Comparison of ENCODE assay signal across 9 cellular contexts in genomic region chr20:35467339-35468224, GRCh38. TPM values are rescaled to one million over a fixed set of nuclear protein-coding genes. Genes with fewer than 3 reads are reported as not detected.
DNase-seq lines count a peak whose midpoint lies in the region; ATAC-seq and TF ChIP-seq lines count a peak whose summit lies in the region.
"Had no signal": no experiment of that assay in that cellular context is flagged by ENCODE, and none has a peak within 500 bp of the region (broad histone marks: within the 10 kb centered on the region; RNA-seq: fewer than 3 reads in every experiment).

No MANE protein-coding gene starts in this region.

- POLR2A ChIA-PET in naive thymus-derived CD8-positive, alpha-beta T cell (lab: Charles Lee), result interaction anchor here (0.7 kb wide), 1 partner anchor 9 kb away, joined by 3 read pairs; no protein-coding TSS in a partner anchor

- no peak overlapping the region for H3K4me3 ChIP-seq in BLaER1

- H3K4me1 Mint-ChIP-seq in endothelial cell (ENCODE audit: unreplicated experiment), result peaks cover 17% of the 10 kb centered on the region
- H3K4me1 Mint-ChIP-seq in naive thymus-derived CD8-positive, alpha-beta T cell, result peaks cover 6 to 11% (median 7%) of the 10 kb centered on the region in 4 donors

- H4K20me1 ChIP-seq in BLaER1, result peaks cover 29% of the 10 kb centered on the region

- no peak overlapping the region for H3K9ac ChIP-seq in BLaER1

- no peak overlapping the region; the same call in 1 of the 2 replicates for H3K4me2 ChIP-seq in BLaER1

- peaks cover 51% of the 10 kb centered on the region for H3K4me1 ChIP-seq in BLaER1

- DNase-seq in HuH-7 (ENCODE audit: low spot score) (peak; percentile 83), endothelial cell (ENCODE audit: low spot score) (no peak), head of caudate nucleus (no peak), NOMO-1 treated with DMSO at 0.1 percent for 48 hours (lab: John Stamatoyannopoulos, UW; ENCODE audit: unreplicated experiment) (no peak)
- no peak for DNase-seq in naive thymus-derived CD8-positive, alpha-beta T cell
- DNase-seq: amniotic stem cell had no signal

- peaks cover 4% of the 10 kb centered on the region for H3K27me3 Mint-ChIP-seq in endothelial cell (ENCODE audit: unreplicated experiment)
- no peaks in the 10 kb centered on the region for H3K27me3 Mint-ChIP-seq in naive thymus-derived CD8-positive, alpha-beta T cell

- no peaks in the 10 kb centered on the region for H3K27me3 ChIP-seq in BLaER1

- H3K27ac ChIP-seq in BLaER1, result 0 out of 2 replicates have a peak overlapping the region, but pooled peaks have one; percentile 36

- no peak for TF ChIP-seq CTCF in endothelial cell (IDR thresholded peaks at IDR 0.05; ENCODE audit: unreplicated experiment)

- no peaks in the 10 kb centered on the region for H3K9me3 ChIP-seq in BLaER1

- H3K27ac Mint-ChIP-seq in endothelial cell (ENCODE audit: unreplicated experiment), result peak overlapping the region; percentile 77
- H3K27ac Mint-ChIP-seq in naive thymus-derived CD8-positive, alpha-beta T cell, result peak overlapping the region in 8 of 10 donors; percentile 26 to 75 (median 58)

- H3K36me3 ChIP-seq in BLaER1, result peaks cover 78% of the 10 kb centered on the region

- H3K4me3 Mint-ChIP-seq in endothelial cell (ENCODE audit: unreplicated experiment), result no peak overlapping the region
- H3K4me3 Mint-ChIP-seq in naive thymus-derived CD8-positive, alpha-beta T cell, result no peak overlapping the region

- peaks cover 11% of the 10 kb centered on the region for H3K36me3 Mint-ChIP-seq in endothelial cell (ENCODE audit: low read depth, unreplicated experiment)
- H3K36me3 Mint-ChIP-seq in naive thymus-derived CD8-positive, alpha-beta T cell, result peaks cover 0 to 32% (median 0%) of the 10 kb centered on the region in 3 donors

- intact Hi-C loops in head of caudate nucleus (cut with DNase I), result no loop called here

- no peak for ATAC-seq in naive thymus-derived CD8-positive, alpha-beta T cell
- no peak for ATAC-seq in GM21786 (IDR thresholded peaks at IDR 0.05; ENCODE audit: unreplicated experiment)
- ATAC-seq in HG03097 (IDR thresholded peaks at IDR 0.05; ENCODE audit: low FRiP score, unreplicated experiment), result no peak

- H3K9me3 Mint-ChIP-seq in endothelial cell (ENCODE audit: unreplicated experiment), result no peaks in the 10 kb centered on the region
- no peaks in the 10 kb centered on the region for H3K9me3 Mint-ChIP-seq in naive thymus-derived CD8-positive, alpha-beta T cell

RNA-seq across cellular contexts. Expression of gene CEP250, which starts 12.2 kb away (rescaled TPM):
- total RNA-seq in endothelial cell (ENCODE audit: unreplicated experiment), result 30.7 TPM
- 10 to 100 TPM; 54.9 to 65.4 TPM for total RNA-seq in naive thymus-derived CD8-positive, alpha-beta T cell
- polyA plus RNA-seq in naive thymus-derived CD8-positive, alpha-beta T cell, result 10 to 100 TPM in 1 of 3 donors, 1 to 10 TPM in 2; 4.5 to 17.5 (median 6.0) TPM

RNA-seq across cellular contexts. Expression of gene GDF5, which starts 29.6 kb away (rescaled TPM):
- not detected for total RNA-seq in endothelial cell (ENCODE audit: unreplicated experiment)
- not detected for total RNA-seq in naive thymus-derived CD8-positive, alpha-beta T cell
- not detected for polyA plus RNA-seq in naive thymus-derived CD8-positive, alpha-beta T cell

RNA-seq across cellular contexts. Expression of gene UQCC1, which starts 55.8 kb away (rescaled TPM):
- 41.7 TPM for total RNA-seq in endothelial cell (ENCODE audit: unreplicated experiment)
- 10 to 100 TPM; 54.3 to 57.0 TPM for total RNA-seq in naive thymus-derived CD8-positive, alpha-beta T cell
- polyA plus RNA-seq in naive thymus-derived CD8-positive, alpha-beta T cell, result 10 to 100 TPM in 2 of 3 donors, 1 to 10 TPM in 1; 9.6 to 17.5 (median 13.1) TPM
